ENCODE assay signal across 20 cellular contexts in the genomic region with DNA sequence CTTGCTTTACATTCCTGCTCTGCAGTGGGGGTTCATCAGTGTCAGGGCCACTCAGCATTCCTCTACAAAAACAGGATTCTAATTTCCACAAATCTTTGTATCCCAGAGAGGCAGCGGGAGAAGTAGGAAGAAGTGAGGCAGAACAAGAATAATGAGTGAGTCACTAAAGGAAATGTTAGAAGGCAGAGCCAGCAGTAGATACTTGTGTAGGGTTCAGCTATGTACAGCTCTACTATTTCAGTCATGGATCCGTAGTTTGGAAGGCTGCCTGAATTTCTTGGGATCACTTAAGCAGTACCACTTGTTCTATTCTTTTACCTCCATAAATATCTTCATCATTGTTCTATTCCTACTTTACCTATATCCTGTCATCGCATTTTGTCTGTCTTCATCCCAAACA.
"Had no signal": no experiment of that assay in that cellular context is flagged by ENCODE, and none has a peak within 500 bp of the region (broad histone marks: within the 10 kb centered on the region; RNA-seq: fewer than 3 reads in every experiment).

No MANE protein-coding gene starts in this region.

- H3K9me3 ChIP-seq: lower lobe of right lung, right atrium auricular region, tibial nerve, vagina had no signal

- ATAC-seq: activated CD4-positive, CD25-positive, alpha-beta regulatory T cell treated with anti-CD3 and anti-CD28 coated beads, Interleukin-2, amount 50 U/mL, for 24 hours; left cardiac atrium; lower lobe of right lung; naive thymus-derived CD4-positive, alpha-beta T cell had no signal

- H3K4me1 Mint-ChIP-seq: activated naive CD8-positive, alpha-beta T cell treated with anti-CD3 and anti-CD28 coated beads for 36 hours; naive thymus-derived CD4-positive, alpha-beta T cell had no signal

- FAIRE-seq: colon, frontal cortex, small intestine had no signal

- H3K36me3 ChIP-seq: cardiac muscle cell, lower lobe of right lung, right atrium auricular region, tibial nerve, vagina had no signal

- H3K27ac Mint-ChIP-seq: activated naive CD8-positive, alpha-beta T cell treated with anti-CD3 and anti-CD28 coated beads for 36 hours; activated T-cell treated with anti-CD3 and anti-CD28 coated beads, Interleukin-2, amount 50 U/mL, for 24 hours; naive thymus-derived CD4-positive, alpha-beta T cell had no signal

- H3K4me3 Mint-ChIP-seq: activated naive CD8-positive, alpha-beta T cell treated with anti-CD3 and anti-CD28 coated beads for 36 hours; activated T-cell treated with anti-CD3 and anti-CD28 coated beads, Interleukin-2, amount 50 U/mL, for 24 hours; naive thymus-derived CD4-positive, alpha-beta T cell had no signal

- DNase-seq: activated CD4-positive, alpha-beta T cell treated with anti-CD3 and anti-CD28 coated beads, Interleukin-2, amount 50 U/mL, for 4 hours; activated effector memory CD4-positive, alpha-beta T cell treated with anti-CD3 and anti-CD28 coated beads, Interleukin-2, amount 50 U/mL, for 16 hours; activated naive CD8-positive, alpha-beta T cell treated with anti-CD3 and anti-CD28 coated beads for 36 hours; activated T-cell treated with anti-CD3 and anti-CD28 coated beads, Interleukin-2, amount 50 U/mL, for 24 hours; anterior cingulate cortex; left cardiac atrium; lower lobe of right lung; midbrain; naive thymus-derived CD4-positive, alpha-beta T cell; small intestine; T-helper 2 cell had no signal

- H3K9ac ChIP-seq: parathyroid adenoma had no signal

- H3K36me3 Mint-ChIP-seq: activated naive CD8-positive, alpha-beta T cell treated with anti-CD3 and anti-CD28 coated beads for 36 hours; naive thymus-derived CD4-positive, alpha-beta T cell had no signal

- H3K4me1 ChIP-seq: lower lobe of right lung, parathyroid adenoma, right atrium auricular region, tibial nerve, vagina had no signal

- H3K27me3 ChIP-seq: cardiac muscle cell, hepatocyte, right atrium auricular region, tibial nerve, vagina had no signal

- H3K4me3 ChIP-seq: cardiac muscle cell, hepatocyte, lower lobe of right lung, right atrium auricular region, tibial nerve, vagina had no signal
